28 cellular contexts compared by ENCODE assay signal in the genomic region with DNA sequence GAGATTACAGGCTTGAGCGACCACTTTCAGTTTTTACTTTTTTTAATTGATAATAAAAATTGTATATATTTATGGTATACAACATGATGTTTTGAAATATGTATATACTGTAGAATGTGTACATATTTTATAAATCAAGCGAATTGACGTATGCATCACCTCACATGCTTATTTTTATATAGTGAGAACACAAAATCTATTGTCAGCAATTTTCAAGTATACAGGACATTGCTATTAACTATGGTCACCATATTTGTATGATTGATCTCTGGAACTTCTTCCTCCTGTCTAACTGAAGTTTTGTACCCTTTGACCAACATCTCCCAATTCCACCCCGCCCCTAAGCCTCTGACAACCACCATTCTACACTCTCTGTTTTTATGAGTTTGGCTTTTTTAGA.
"Had no signal": no experiment of that assay in that cellular context is flagged by ENCODE, and none has a peak within 500 bp of the region (broad histone marks: within the 10 kb centered on the region; RNA-seq: fewer than 3 reads in every experiment).

No MANE protein-coding gene starts in this region.

- H3K4me1 ChIP-seq: colonic mucosa, esophagus squamous epithelium, gastrocnemius medialis, heart right ventricle, left lung, lower lobe of right lung had no signal

- H3K36me3 Mint-ChIP-seq: mesothelial cell of epicardium, naive B cell had no signal

- H3K4me3 Mint-ChIP-seq: dendritic cell treated with granulocyte-macrophage colony-stimulating factor and Interleukin-4, amounts not matched to agents 40 ng/mL and 50 ng/mL, for 4 days; effector memory CD8-positive, alpha-beta T cell; endodermal cell; mesothelial cell of epicardium; naive B cell had no signal

- H3K9me3 Mint-ChIP-seq: dendritic cell treated with granulocyte-macrophage colony-stimulating factor and Interleukin-4, amounts not matched to agents 40 ng/mL and 50 ng/mL, for 4 days; effector memory CD8-positive, alpha-beta T cell; endodermal cell had no signal

- H3K4me3 ChIP-seq: colonic mucosa, esophagus squamous epithelium, gastrocnemius medialis, heart right ventricle, left lung, lower lobe of right lung, mucosa of descending colon had no signal

- H3K27ac Mint-ChIP-seq: dendritic cell treated with granulocyte-macrophage colony-stimulating factor and Interleukin-4, amounts not matched to agents 40 ng/mL and 50 ng/mL, for 4 days; effector memory CD8-positive, alpha-beta T cell; endodermal cell; mesothelial cell of epicardium had no signal

- FAIRE-seq: endometrium, islet of Langerhans, keratinocyte had no signal

- ATAC-seq: effector memory CD8-positive, alpha-beta T cell; esophagus mucosa; gastrocnemius medialis; heart right ventricle; left cardiac atrium; left lung; left ventricle myocardium superior; lower lobe of right lung; mucosa of descending colon had no signal

- H3K27ac ChIP-seq: colonic mucosa, epithelial cell of prostate, esophagus squamous epithelium, gastrocnemius medialis, heart right ventricle, left lung, lower lobe of right lung had no signal

- H3K4me1 Mint-ChIP-seq: mesothelial cell of epicardium, naive B cell had no signal

- H3K27me3 ChIP-seq: colonic mucosa, esophagus squamous epithelium, gastrocnemius medialis, heart right ventricle, left lung had no signal

- H3K9me3 ChIP-seq: colonic mucosa, esophagus squamous epithelium, gastrocnemius medialis, heart right ventricle, left lung, lower lobe of right lung, mucosa of descending colon had no signal

- DNase-seq: colonic mucosa; cortex of kidney; effector CD8-positive, alpha-beta T cell; effector memory CD8-positive, alpha-beta T cell; endodermal cell; erythroblast; esophagus squamous epithelium; foreskin fibroblast; foreskin melanocyte; gastrocnemius medialis; glutamatergic neuron; head of caudate nucleus; heart right ventricle; hippocampal formation; left cardiac atrium; left lung; left ventricle myocardium superior; lower lobe of right lung; mesenchymal stem cell; mucosa of descending colon; naive B cell had no signal

- H3K36me3 ChIP-seq: colonic mucosa, esophagus squamous epithelium, gastrocnemius medialis, heart right ventricle, left lung, lower lobe of right lung had no signal
